ENCODE assay signal across 30 cellular contexts in genomic region chr4:33025236-33025635, GRCh38.
"Had no signal": no experiment of that assay in that cellular context is flagged by ENCODE, and none has a peak within 500 bp of the region (broad histone marks: within the 10 kb centered on the region; RNA-seq: fewer than 3 reads in every experiment).

No MANE protein-coding gene starts in this region.

- H3K27ac ChIP-seq: left lung, lower lobe of right lung, neural progenitor cell, neutrophil, ovary, prostate gland, skin epidermis, stomach, testis, thyroid gland, transverse colon, upper lobe of left lung, vagina had no signal

- H3K4me1 ChIP-seq: left lung, lower lobe of right lung, neural progenitor cell, prostate gland, stomach, testis, thyroid gland, transverse colon, upper lobe of left lung, vagina had no signal

- H3K4me2 ChIP-seq: neural progenitor cell had no signal

- ATAC-seq: left colon; left lung; lower lobe of right lung; naive thymus-derived CD8-positive, alpha-beta T cell; right cardiac atrium; sciatic nerve; stimulated activated naive B cell treated with anti-CD40 and anti-IgM and Interleukin-4, amounts not matched to agents 10 μg/mL and 1 μg/mL and 100 μg/mL, for 72 hours; stimulated activated naive CD8-positive, alpha-beta T cell treated with anti-CD3 and anti-CD28 coated beads, Interleukin-15, Interleukin-2, amounts not matched to agents 100 U/mL and 50 U/mL, for 24 hours had no signal

- H3K27me3 ChIP-seq: left lung, neural progenitor cell, neutrophil, ovary, stomach, testis, thyroid gland, transverse colon, upper lobe of left lung, vagina had no signal

- H3K4me3 ChIP-seq: left lung, lower lobe of right lung, neural progenitor cell, ovary, prostate gland, skin epidermis, stomach, testis, thyroid gland, transverse colon, upper lobe of left lung, vagina had no signal

- H3K9ac ChIP-seq: neural progenitor cell had no signal

- DNase-seq: immature natural killer cell; kidney; left colon; left lung; lower lobe of right lung; mammary epithelial cell; mesenchymal stem cell; naive thymus-derived CD8-positive, alpha-beta T cell; occipital lobe; ovary; posterior cingulate gyrus; retina; right cardiac atrium; stimulated activated CD4-positive, alpha-beta T cell treated with anti-CD3 and anti-CD28 coated beads, Interleukin-12 subunit alpha, Interleukin-12 subunit beta, amount 100 ng/mL, for 4 hours; stimulated activated CD4-positive, alpha-beta T cell treated with anti-CD3 and anti-CD28 coated beads, Interleukin-15, amount 100 ng/mL, for 24 hours; stimulated activated CD4-positive, alpha-beta T cell treated with anti-CD3 and anti-CD28 coated beads, Interleukin-2, amount 100 ng/mL, for 24 hours; stimulated activated CD4-positive, alpha-beta T cell treated with anti-CD3 and anti-CD28 coated beads, Interleukin-4, amount 100 ng/mL, for 1 hour; stimulated activated naive B cell treated with anti-CD40 and anti-IgM and Interleukin-4, amounts not matched to agents 10 μg/mL and 1 μg/mL and 100 μg/mL, for 72 hours; stimulated activated naive CD8-positive, alpha-beta T cell treated with anti-CD3 and anti-CD28 coated beads, Interleukin-15, Interleukin-2, amounts not matched to agents 100 U/mL and 50 U/mL, for 24 hours; stomach; testis; thyroid gland; transverse colon; upper lobe of left lung had no signal

- H3K9me3 ChIP-seq: left lung, lower lobe of right lung, neutrophil, ovary, prostate gland, stomach, testis, thyroid gland, transverse colon, upper lobe of left lung, vagina had no signal

- H2AFZ ChIP-seq: neural progenitor cell had no signal

- H3K36me3 ChIP-seq: left lung, lower lobe of right lung, neural progenitor cell, neutrophil, ovary, prostate gland, stomach, thyroid gland, transverse colon, upper lobe of left lung, vagina had no signal
